8 cellular contexts compared by ENCODE assay signal in genomic region chr1:164210211-164210739, GRCh38.
"Had no signal": no experiment of that assay in that cellular context is flagged by ENCODE, and none has a peak within 500 bp of the region (broad histone marks: within the 10 kb centered on the region; RNA-seq: fewer than 3 reads in every experiment).

No MANE protein-coding gene starts in this region.

- H2AFZ ChIP-seq: GM23338 had no signal

- ATAC-seq: GM23338, K562 had no signal

- DNase-seq: H9, HCEC 1CT, IMR-90 had no signal

- H3K4me2 ChIP-seq: GM23338 had no signal

- H3K4me3 ChIP-seq: GM23338, K562 had no signal

- FAIRE-seq: H1, H54, HTR-8/SVneo, K562 had no signal
